9 cellular contexts compared by ENCODE assay signal in the genomic region with DNA sequence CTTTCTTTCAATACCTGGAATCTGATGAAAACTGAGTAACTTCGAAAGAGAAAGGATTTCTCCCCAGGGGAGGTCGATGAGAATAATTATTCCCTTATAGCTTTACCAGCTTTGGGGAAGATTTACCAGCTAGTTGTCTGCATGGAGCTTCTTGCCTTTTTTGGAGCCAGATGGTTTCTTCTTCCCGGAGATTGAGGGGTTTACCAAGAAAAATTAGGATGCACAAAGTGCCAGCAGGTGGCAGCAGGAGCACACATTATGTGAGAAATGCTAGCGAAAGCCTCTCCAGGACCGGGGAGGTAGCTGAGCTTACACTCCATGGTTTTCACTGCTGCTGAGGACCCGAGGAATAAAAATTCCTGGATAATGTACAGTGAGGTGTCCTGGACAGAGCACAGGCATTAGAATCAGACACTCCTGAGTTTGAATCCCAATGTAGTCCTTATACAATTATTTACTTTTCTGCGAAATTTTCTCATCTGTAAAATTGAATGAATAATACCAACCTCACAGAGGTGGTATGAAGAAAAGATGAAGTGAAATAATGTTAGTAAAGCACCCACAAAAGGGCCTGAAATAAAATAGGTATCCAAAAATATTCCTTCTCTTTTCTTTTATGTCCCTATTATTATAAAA. TPM values are rescaled to one million over a fixed set of nuclear protein-coding genes. Genes with fewer than 3 reads are reported as not detected.
DNase-seq lines count a peak whose midpoint lies in the region; ATAC-seq and TF ChIP-seq lines count a peak whose summit lies in the region.
"Had no signal": no experiment of that assay in that cellular context is flagged by ENCODE, and none has a peak within 500 bp of the region (broad histone marks: within the 10 kb centered on the region; RNA-seq: fewer than 3 reads in every experiment).

No MANE protein-coding gene starts in this region.

- peaks cover 0 to 4% (median 0%) of the 10 kb centered on the region in 5 donors for H3K27me3 Mint-ChIP-seq in naive thymus-derived CD4-positive, alpha-beta T cell

- DNase-seq in D341Med (ENCODE audit: low spot score) (peak; percentile 80), IMR-90 (peak; percentile 88), NT2/D1 (ENCODE audit: low read depth, low spot score) (peak; percentile 70), activated T-cell treated with anti-CD3 and anti-CD28 coated beads for 1 hour (ENCODE audit: low read depth) (peak; percentile 72)
- DNase-seq in naive thymus-derived CD4-positive, alpha-beta T cell = peak; percentile 44 to 74 (median 67)
- DNase-seq in stimulated activated CD8-positive, alpha-beta memory T cell treated with anti-CD3 and anti-CD28 coated beads, Interleukin-7, amount 100 ng/mL, for 48 hours (ENCODE audit: extremely low read depth in 1 of 2, low read depth in 1 of 2) = peak; percentile 28 to 37

- in situ Hi-C loops in IMR-90 (cut with MboI; ENCODE audit: low sequenced_read_pairs) = no loop called here

- no peak overlapping the region for H3K18ac ChIP-seq in IMR-90 (ENCODE audit: low read depth, low read length)

- POLR2A ChIA-PET in IMR-90 (lab: Charles Lee; ENCODE audit: unreplicated experiment) = interaction anchor here (0.8 kb wide), 1 partner anchor 43 kb away, joined by 3 read pairs; no protein-coding TSS in a partner anchor
- POLR2A ChIA-PET in naive thymus-derived CD4-positive, alpha-beta T cell (lab: Charles Lee) = interaction anchor here (1.2 to 1.6 kb wide), 3 partner anchors 35 to 557 kb away, joined by 3 to 4 read pairs (median 3); partner anchors contain the start of gene PARVA

- no peak overlapping the region for H2AK5ac ChIP-seq in IMR-90 (ENCODE audit: low read depth, low read length)

- dilution Hi-C loops in IMR-90 (cut with HindIII; ENCODE audit: low sequenced_read_pairs, unreplicated experiment) = no loop called here

- no peak overlapping the region for H3K27ac Mint-ChIP-seq in naive thymus-derived CD4-positive, alpha-beta T cell

- CTCF ChIA-PET in IMR-90 (lab: Yijun Ruan, JAX) = interaction anchor here (0.6 to 2.1 kb wide), 25 partner anchors 11 to 1004 kb away, joined by 3 to 14 read pairs (median 4); partner anchors contain the start of gene PARVA
- CTCF ChIA-PET in naive thymus-derived CD4-positive, alpha-beta T cell (lab: Charles Lee) = interaction anchor here (0.6 to 4.1 kb wide), 22 partner anchors 8 to 571 kb away, joined by 3 to 114 read pairs (median 4); partner anchors contain the start of gene PARVA

- TF ChIP-seq CTCF in IMR-90 (conservative IDR thresholded peaks at IDR 0.05; ENCODE audit: low read depth, low read length) = peak; percentile 94

- H4K5ac ChIP-seq in IMR-90 (ENCODE audit: low read depth, low read length) = no peak overlapping the region

- intact Hi-C loops in IMR-90 (cut with micrococcal nuclease) = loop anchor here (1.0 to 10.0 kb wide), 12 partner anchors 43 to 852 kb away; partner anchors contain the start of genes PARVA and TEAD1
- intact Hi-C loops in naive thymus-derived CD4-positive, alpha-beta T cell (cut with micrococcal nuclease) = loop anchor here (1.0 to 10.0 kb wide), 15 partner anchors 35 to 1013 kb away; partner anchors contain the start of genes PARVA (in 1 of the 2) and TEAD1 (in 1 of the 2)

- H3K36me3 Mint-ChIP-seq in naive thymus-derived CD4-positive, alpha-beta T cell = no peaks in the 10 kb centered on the region

- BruUV-seq in IMR-90 (replicated peaks; lab: Mats Ljungman, UMichigan) = no TSS peak

- H2BK20ac ChIP-seq in IMR-90 (ENCODE audit: low read depth, low read length) = peak overlapping the region; percentile 84

- no peak overlapping the region for H2AFZ ChIP-seq in IMR-90 (replicated peaks; ENCODE audit: low read length, poor library complexity)

- H3K27ac ChIP-seq in IMR-90 (ENCODE audit: insufficient read depth, low read length) = no peak overlapping the region
- no peak overlapping the region for H3K27ac ChIP-seq in naive thymus-derived CD4-positive, alpha-beta T cell (ENCODE audit: low read depth, low read length)

- H3K9me3 ChIP-seq in IMR-90 (ENCODE audit: control insufficient read depth, insufficient read depth, low read length) (no peaks in the 10 kb centered on the region; the same call in 1 of the 2 replicates), NT2/D1 (ENCODE audit: insufficient read depth, low read length) (no peaks in the 10 kb centered on the region)
- H3K9me3 ChIP-seq in naive thymus-derived CD4-positive, alpha-beta T cell (ENCODE audit: control insufficient read depth in 2 of 3, low read length in 3 of 3) = no peaks in the 10 kb centered on the region

- H3K14ac ChIP-seq in IMR-90 (replicated peaks; ENCODE audit: low read depth, low read length) = no peak overlapping the region

- H3K9me3 Mint-ChIP-seq in naive thymus-derived CD4-positive, alpha-beta T cell = peaks cover 0 to 6% (median 0%) of the 10 kb centered on the region in 11 donors

- H3K79me1 ChIP-seq in IMR-90 (ENCODE audit: low read depth in 1 of 2, low read length in 2 of 2) = no peaks in the 10 kb centered on the region

- peak overlapping the region; percentile 41; the same call in 1 of the 3 replicates for H2BK15ac ChIP-seq in IMR-90 (ENCODE audit: low read depth, low read length)

- H2BK5ac ChIP-seq in IMR-90 (ENCODE audit: low read depth, low read length, poor library complexity, severe bottlenecking) = no peak overlapping the region

- WGBS in IMR-90 (ENCODE audit: extremely low coverage in 2 of 2, insufficient read length in 1 of 2), 2 experiments = no CpG with 5 or more reads among the region's 7 CpGs

- TF ChIP-seq RAD21 in IMR-90 (IDR thresholded peaks at IDR 0.05; ENCODE audit: low read length) = peak; percentile 98

- peak overlapping the region; percentile 34; the same call in 1 of the 2 replicates for H4K91ac ChIP-seq in IMR-90 (ENCODE audit: insufficient read depth, low read depth, low read length)

- H3K4me3 Mint-ChIP-seq in naive thymus-derived CD4-positive, alpha-beta T cell = no peak overlapping the region

- H3K4ac ChIP-seq in IMR-90 (ENCODE audit: low read depth, low read length) = peak overlapping the region; percentile 46; the same call in 1 of the 2 replicates

- no peaks in the 10 kb centered on the region for H3K36me3 ChIP-seq in IMR-90 (ENCODE audit: control insufficient read depth, insufficient read depth, low read length)
- H3K36me3 ChIP-seq in NT2/D1 (ENCODE audit: insufficient read depth, insufficient read length, low read length) = no peaks in the 10 kb centered on the region
- H3K36me3 ChIP-seq in naive thymus-derived CD4-positive, alpha-beta T cell (ENCODE audit: control insufficient read depth in 2 of 3, insufficient read depth in 3 of 3, low read length in 3 of 3) = no peaks in the 10 kb centered on the region

- H3K4me1 Mint-ChIP-seq in naive thymus-derived CD4-positive, alpha-beta T cell = peaks cover 0 to 12% (median 4%) of the 10 kb centered on the region in 7 donors

- no peak overlapping the region for H3K56ac ChIP-seq in IMR-90 (ENCODE audit: extremely low read depth, insufficient read depth, low read length)

- H3K4me3 ChIP-seq in IMR-90 (ENCODE audit: insufficient read depth, low read depth, low read length) = no peak overlapping the region
- no peak overlapping the region for H3K4me3 ChIP-seq in NT2/D1 (ENCODE audit: insufficient read length, low read depth)
- no peak overlapping the region for H3K4me3 ChIP-seq in naive thymus-derived CD4-positive, alpha-beta T cell (ENCODE audit: low read length)

- H3K23ac ChIP-seq in IMR-90 (ENCODE audit: low read depth, low read length) = no peak overlapping the region

- no peaks in the 10 kb centered on the region for H3K27me3 ChIP-seq in IMR-90 (ENCODE audit: control insufficient read depth, insufficient read depth, low read length)
- no peaks in the 10 kb centered on the region for H3K27me3 ChIP-seq in NT2/D1 (ENCODE audit: insufficient read depth, insufficient read length)
- H3K27me3 ChIP-seq in naive thymus-derived CD4-positive, alpha-beta T cell (ENCODE audit: control insufficient read depth in 2 of 2, insufficient read depth in 2 of 2, low read length in 2 of 2) = no peaks in the 10 kb centered on the region

- H4K20me1 ChIP-seq in IMR-90 (ENCODE audit: insufficient read depth, low read length) = no peaks in the 10 kb centered on the region

- no peaks in the 10 kb centered on the region for H3K9me1 ChIP-seq in IMR-90 (ENCODE audit: insufficient read depth, low read length)

- ATAC-seq in IMR-90 (ENCODE audit: low read depth) (peak; percentile 97), esophagus mucosa (peak; percentile 65), GM21529 (IDR thresholded peaks at IDR 0.05; ENCODE audit: unreplicated experiment) (no peak)
- ATAC-seq in naive thymus-derived CD4-positive, alpha-beta T cell = peak; percentile 63

- no peak overlapping the region for H2AK9ac ChIP-seq in IMR-90 (replicated peaks; ENCODE audit: low read depth, low read length, poor library complexity)

- TF ChIP-seq POLR2A in IMR-90 (IDR thresholded peaks at IDR 0.05; ENCODE audit: low read depth, low read length) = 0 out of 2 replicates have a peak, but pooled peaks have one; percentile 42

- H3K4me1 ChIP-seq in IMR-90 (ENCODE audit: control insufficient read depth, insufficient read depth, low read length) = peaks cover 4% of the 10 kb centered on the region
- H3K4me1 ChIP-seq in NT2/D1 (ENCODE audit: insufficient read depth, insufficient read length) = no peaks in the 10 kb centered on the region
- H3K4me1 ChIP-seq in naive thymus-derived CD4-positive, alpha-beta T cell (ENCODE audit: control insufficient read depth in 2 of 2, insufficient read depth in 2 of 2, low read length in 2 of 2) = no peaks in the 10 kb centered on the region

- H2BK120ac ChIP-seq in IMR-90 (ENCODE audit: low read depth, low read length) = peak overlapping the region; percentile 48

- no peak overlapping the region for H3K4me2 ChIP-seq in IMR-90 (ENCODE audit: low read depth, low read length)

- H3K9ac ChIP-seq in IMR-90 (ENCODE audit: low read depth, low read length) = no peak overlapping the region; the same call in 1 of the 2 replicates
- no peak overlapping the region for H3K9ac ChIP-seq in NT2/D1 (ENCODE audit: insufficient read length, low read depth)

- no peak overlapping the region for H4K8ac ChIP-seq in IMR-90 (ENCODE audit: low read depth in 2 of 2, low read length in 2 of 2)

TF ChIP-seq in IMR-90, 13 proteins besides CTCF, POLR2A, EP300 and RAD21 (continues in another document):
- no peak for TF ChIP-seq MAZ (IDR thresholded peaks at IDR 0.05; ENCODE audit: borderline replicate concordance, low read depth, low read length)
- TF ChIP-seq USF2 (IDR thresholded peaks at IDR 0.05; ENCODE audit: low read depth, low read length) = no peak

RNA-seq across cellular contexts. Expression of gene PARVA, which starts 46.0 kb away (rescaled TPM):
- total RNA-seq in IMR-90 (2012; rRNA removed) = 65.2 and 65.8 TPM in 2 replicates
- polyA plus RNA-seq in IMR-90 (2012; rRNA removed) = 68.9 and 80.2 TPM in 2 replicates
- polyA plus RNA-seq in IMR-90 (2012; cell fraction: cytosol; rRNA removed) = 30.2 and 37.0 TPM in 2 replicates
- polyA plus RNA-seq in IMR-90 (2012; cell fraction: nucleus; rRNA removed; ENCODE audit: low replicate concordance) = 13.5 and 44.5 TPM in 2 replicates
- 28.9 TPM for total RNA-seq in esophagus mucosa
- total RNA-seq in naive thymus-derived CD4-positive, alpha-beta T cell = under 1 TPM; 0.07 to 0.97 (median 0.73) TPM
- polyA plus RNA-seq in naive thymus-derived CD4-positive, alpha-beta T cell = under 1 TPM; 0.38 to 0.69 TPM
- total RNA-seq: T-helper 2 cell treated with Interferon-gamma antibody and Interleukin-4, amounts not matched to agents 100 ng/mL and 5 ng/mL, for 36 hours had no signal

Comparison
In these comparisons a context has a peak if more than half of its experiments do, and no peak if none do; other contexts are left out.
1. DNase-seq: peak in every context shown above with its lines; median percentile 88 in IMR-90; 80 in D341Med; 72 in activated T-cell treated with anti-CD3 and anti-CD28 coated beads for 1 hour; 70 in NT2/D1; 67 in naive thymus-derived CD4-positive, alpha-beta T cell; 32 in stimulated activated CD8-positive, alpha-beta memory T cell treated with anti-CD3 and anti-CD28 coated beads, Interleukin-7, amount 100 ng/mL, for 48 hours.
2. RNA of gene PARVA, which starts 46.0 kb away (total RNA-seq): 65.2 to 65.8 TPM in IMR-90 and 28.9 TPM in esophagus mucosa (single experiment); 0.07 to 0.97 TPM in naive thymus-derived CD4-positive, alpha-beta T cell; every median in the first group is over 10 times any median in the second.